Comparison of ENCODE assay signal across 14 cellular contexts in the genomic region with DNA sequence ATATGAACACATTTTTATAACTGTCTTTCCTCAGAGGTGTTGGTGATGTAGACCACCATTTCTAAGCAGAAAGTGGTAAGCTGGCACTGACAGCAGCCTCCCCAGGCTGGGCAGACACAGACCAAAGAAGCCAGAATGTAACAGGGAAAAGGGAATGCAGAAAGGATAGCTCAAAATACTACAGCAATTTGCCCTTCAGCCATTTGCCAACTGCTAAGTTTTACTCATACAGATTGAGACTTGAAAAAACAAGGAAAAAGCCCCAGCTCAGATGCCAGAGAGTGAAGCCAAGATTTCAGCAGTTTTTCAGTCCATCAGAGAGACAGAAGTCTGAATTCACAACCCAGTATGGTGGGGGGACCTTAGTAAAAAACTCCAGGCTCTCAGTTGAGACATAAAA.
A peak's percentile ranks its signal among the peaks of the same experiment; 100 is the strongest.
DNase-seq lines count a peak whose midpoint lies in the region; ATAC-seq and TF ChIP-seq lines count a peak whose summit lies in the region.
"Had no signal": no experiment of that assay in that cellular context is flagged by ENCODE, and none has a peak within 500 bp of the region (broad histone marks: within the 10 kb centered on the region; RNA-seq: fewer than 3 reads in every experiment).

No MANE protein-coding gene starts in this region.

- H2BK15ac ChIP-seq in mesenchymal stem cell (ENCODE audit: low read depth, poor library complexity, severe bottlenecking), result peak overlapping the region; percentile 48

- peak overlapping the region; percentile 34 to 89 for H2BK12ac ChIP-seq in mesenchymal stem cell (ENCODE audit: low read length in 2 of 2)

- no peak overlapping the region for H3K4ac ChIP-seq in mesenchymal stem cell (ENCODE audit: low read depth in 1 of 2, low read length in 2 of 2)

- H3K27ac ChIP-seq in AG04450 (ENCODE audit: low read depth, low read length), result peak overlapping the region; percentile 57
- H3K27ac ChIP-seq in mesenchymal stem cell (ENCODE audit: low read length, poor library complexity, severe bottlenecking), result peak overlapping the region; percentile 77

- no peak overlapping the region for H4K8ac ChIP-seq in mesenchymal stem cell (ENCODE audit: low read length)

- H3K79me1 ChIP-seq in mesenchymal stem cell (replicated peaks; ENCODE audit: low read length, poor library complexity, severe bottlenecking), result no peaks in the 10 kb centered on the region

- no peak overlapping the region for H2AK5ac ChIP-seq in mesenchymal stem cell (ENCODE audit: low read length, severe bottlenecking)

- POLR2A ChIA-PET in AG04450 (lab: Yijun Ruan, JAX), result interaction anchor here (0.6 to 0.8 kb wide), 2 partner anchors 31 to 38 kb away, joined by 3 to 7 read pairs; no protein-coding TSS in a partner anchor

- CTCF ChIA-PET in AG04450 (lab: Charles Lee), result interaction anchor here (0.6 kb wide), 1 partner anchor 247 kb away, joined by 3 read pairs; no protein-coding TSS in a partner anchor

- H2BK120ac ChIP-seq in mesenchymal stem cell (ENCODE audit: low read depth, low read length), result no peak overlapping the region

- H3K14ac ChIP-seq in mesenchymal stem cell (ENCODE audit: low read length in 2 of 2), result no peak overlapping the region

- no peaks in the 10 kb centered on the region for H3K27me3 ChIP-seq in AG04450 (ENCODE audit: control insufficient read depth, insufficient read depth, low read length)
- H3K27me3 ChIP-seq in mesenchymal stem cell (ENCODE audit: control insufficient read depth in 1 of 2, insufficient read depth in 1 of 2, low read length in 2 of 2), result no peaks in the 10 kb centered on the region

- H4K91ac ChIP-seq in mesenchymal stem cell (ENCODE audit: low read length), result no peak overlapping the region

- peak overlapping the region in 1 of 2 experiments; percentile 40 for H3K18ac ChIP-seq in mesenchymal stem cell (ENCODE audit: low read depth in 1 of 2, low read length in 2 of 2)

- no peak overlapping the region for H2AFZ ChIP-seq in mesenchymal stem cell (ENCODE audit: low read depth, low read length)

- DNase-seq in AG04450 (ENCODE audit: low read depth, low spot score) (no peak), NCI-H460 (ENCODE audit: extremely low read depth, low read depth) (peak; percentile 4), mesenchymal stem cell (peak; percentile 11), SW480 (ENCODE audit: low spot score) (no peak), 8988T (no peak)
- DNase-seq in activated CD4-positive, CD25-positive, alpha-beta regulatory T cell treated with anti-CD3 and anti-CD28 coated beads, Interleukin-2, amount 50 U/mL, for 72 hours, result no peak
- DNase-seq: AML-193; KG1; natural killer cell; NCI-H345; SIG-M5; stimulated activated CD4-positive, alpha-beta T cell treated with anti-CD3 and anti-CD28 coated beads, Interleukin-12 subunit alpha, Interleukin-12 subunit beta, amount 100 ng/mL, for 4 hours had no signal

- H3K9ac ChIP-seq in mesenchymal stem cell (ENCODE audit: low read length), result peak overlapping the region; percentile 78

- no peaks in the 10 kb centered on the region for H3K36me3 ChIP-seq in mesenchymal stem cell (ENCODE audit: control insufficient read depth in 1 of 2, insufficient read depth in 2 of 2, low read depth in 1 of 2, low read length in 2 of 2)

- H3K9me3 ChIP-seq in AG04450 (ENCODE audit: control insufficient read depth, insufficient read depth, low read length) (no peaks in the 10 kb centered on the region), mesenchymal stem cell (ENCODE audit: control insufficient read depth, low read length) (no peaks in the 10 kb centered on the region)

- H3K4me3 ChIP-seq in AG04450 (ENCODE audit: low read depth, low read length) (no peak overlapping the region), mesenchymal stem cell (ENCODE audit: insufficient read depth in 1 of 2, low read depth in 1 of 2, low read length in 2 of 2) (peak overlapping the region in 1 of 2 experiments; percentile 42)

- no peak for TF ChIP-seq CTCF in AG04450 (IDR thresholded peaks at IDR 0.05; ENCODE audit: low read depth, low read length)

- H3K23ac ChIP-seq in mesenchymal stem cell (ENCODE audit: low read length in 2 of 2), result no peak overlapping the region

- H2BK5ac ChIP-seq in mesenchymal stem cell (ENCODE audit: low read depth, low read length, poor library complexity, severe bottlenecking), result peak overlapping the region; percentile 70

- H3K4me1 ChIP-seq in mesenchymal stem cell (ENCODE audit: control insufficient read depth, insufficient read depth, low read depth, low read length), result peaks cover 4% of the 10 kb centered on the region

- ATAC-seq in esophagus mucosa (peak; percentile 32), HG02798 (IDR thresholded peaks at IDR 0.05; ENCODE audit: poor library complexity, unreplicated experiment) (no peak)
- ATAC-seq: natural killer cell had no signal

- H3K4me2 ChIP-seq in mesenchymal stem cell (ENCODE audit: low read length, poor library complexity, severe bottlenecking), result no peak overlapping the region

Comparison
In these comparisons a context has a peak if more than half of its experiments do, and no peak if none do; other contexts are left out.
1. DNase-seq: peak in NCI-H460 (single experiment) and mesenchymal stem cell (single experiment); none in AG04450 (single experiment), SW480 (single experiment), 8988T (single experiment) and activated CD4-positive, CD25-positive, alpha-beta regulatory T cell treated with anti-CD3 and anti-CD28 coated beads, Interleukin-2, amount 50 U/mL, for 72 hours (single experiment).